Comparison of ENCODE assay signal across 25 cellular contexts in the genomic region with DNA sequence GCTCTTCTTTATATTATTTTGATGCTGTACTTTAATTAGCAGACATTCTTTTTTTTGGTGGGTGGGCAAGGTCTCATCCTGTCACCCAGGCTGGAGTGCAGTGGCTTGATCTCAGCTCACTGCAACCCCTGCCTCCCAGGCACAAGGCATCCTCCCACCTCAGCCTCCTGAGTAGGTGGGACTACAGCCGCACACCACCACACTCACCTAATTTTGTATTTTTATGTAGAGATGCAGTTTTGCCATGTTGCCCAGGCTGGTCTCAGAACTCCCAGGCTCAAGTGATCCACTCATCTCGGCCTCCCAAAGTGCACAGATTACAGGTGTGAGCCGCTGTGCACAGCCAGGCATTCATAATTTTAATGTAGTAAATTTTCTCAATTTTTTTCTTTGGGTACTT.
"Had no signal": no experiment of that assay in that cellular context is flagged by ENCODE, and none has a peak within 500 bp of the region (broad histone marks: within the 10 kb centered on the region; RNA-seq: fewer than 3 reads in every experiment).

No MANE protein-coding gene starts in this region.

- H3K27ac Mint-ChIP-seq: activated CD8-positive, alpha-beta T cell treated with anti-CD3 and anti-CD28 coated beads for 36 hours; activated naive CD4-positive, alpha-beta T cell treated with anti-CD3 and anti-CD28 coated beads for 36 hours; activated naive CD8-positive, alpha-beta T cell treated with anti-CD3 and anti-CD28 coated beads, Interleukin-2, amount 50 U/mL, for 24 hours; activated T-cell treated with anti-CD3 and anti-CD28 coated beads, Interleukin-2, amount 50 U/mL, for 24 hours; activated T-helper 1 cell treated with anti-CD3 and anti-CD28 coated beads, Interleukin-12 subunit alpha, Interleukin-12 subunit beta, Interleukin-2, Interleukin-4 antibody, amounts not matched to agents 30 ng/mL and 10 ng/mL and 1 ng/mL, durations not matched to agents 14 hours and 24 hours and 36 hours; IgD-negative memory B cell had no signal

- H3K4me3 Mint-ChIP-seq: activated CD8-positive, alpha-beta T cell treated with anti-CD3 and anti-CD28 coated beads for 36 hours; activated naive CD4-positive, alpha-beta T cell treated with anti-CD3 and anti-CD28 coated beads for 36 hours; activated naive CD8-positive, alpha-beta T cell treated with anti-CD3 and anti-CD28 coated beads, Interleukin-2, amount 50 U/mL, for 24 hours; activated T-cell treated with anti-CD3 and anti-CD28 coated beads, Interleukin-2, amount 50 U/mL, for 24 hours; activated T-helper 1 cell treated with anti-CD3 and anti-CD28 coated beads, Interleukin-12 subunit alpha, Interleukin-12 subunit beta, Interleukin-2, Interleukin-4 antibody, amounts not matched to agents 30 ng/mL and 10 ng/mL and 1 ng/mL, durations not matched to agents 14 hours and 24 hours and 36 hours; IgD-negative memory B cell had no signal

- H3K27ac ChIP-seq: ascending aorta, body of pancreas, KMS-11, VCaP had no signal

- H3K9me3 ChIP-seq: body of pancreas, SK-N-SH had no signal

- H3K36me3 ChIP-seq: ascending aorta had no signal

- H3K4me3 ChIP-seq: ascending aorta, body of pancreas had no signal

- DNase-seq: activated CD4-positive, CD25-positive, alpha-beta regulatory T cell; activated CD8-positive, alpha-beta T cell treated with anti-CD3 and anti-CD28 coated beads for 36 hours; activated effector memory CD4-positive, alpha-beta T cell treated with anti-CD3 and anti-CD28 coated beads, Interleukin-2, amount 50 U/mL, for 16 hours; activated naive CD4-positive, alpha-beta T cell treated with anti-CD3 and anti-CD28 coated beads for 36 hours; activated naive CD8-positive, alpha-beta T cell treated with anti-CD3 and anti-CD28 coated beads, Interleukin-2, amount 50 U/mL, for 24 hours; activated T-cell treated with anti-CD3 and anti-CD28 coated beads, Interleukin-2, amount 50 U/mL, for 24 hours; amniotic stem cell; body of pancreas; central memory CD4-positive, alpha-beta T cell; NCI-H1105 treated with DMSO at 0.1 percent for 48 hours; NCI-H1436 treated with DMSO at 0.1 percent for 48 hours; NCI-H187; NCI-H2081; NCI-H2171; NCI-H2227 treated with DMSO at 0.1 percent for 48 hours; NCI-H446 treated with DMSO at 0.1 percent for 48 hours; NCI-H524 treated with DMSO at 0.1 percent for 48 hours; NCI-H748 treated with DMSO at 0.1 percent for 48 hours; SK-N-SH; T-helper 1 cell had no signal

- H3K4me1 ChIP-seq: ascending aorta, body of pancreas had no signal

- H3K27me3 ChIP-seq: ascending aorta, body of pancreas had no signal

- H3K27me3 Mint-ChIP-seq: activated CD8-positive, alpha-beta T cell treated with anti-CD3 and anti-CD28 coated beads for 36 hours; activated naive CD8-positive, alpha-beta T cell treated with anti-CD3 and anti-CD28 coated beads, Interleukin-2, amount 50 U/mL, for 24 hours; activated T-cell treated with anti-CD3 and anti-CD28 coated beads, Interleukin-2, amount 50 U/mL, for 24 hours; IgD-negative memory B cell had no signal

- H3K4me1 Mint-ChIP-seq: activated naive CD8-positive, alpha-beta T cell treated with anti-CD3 and anti-CD28 coated beads, Interleukin-2, amount 50 U/mL, for 24 hours; IgD-negative memory B cell had no signal

- H3K36me3 Mint-ChIP-seq: IgD-negative memory B cell had no signal
